In genomic region chr1:16064536-16065196, GRCh38 we compare ENCODE assay signal across 25 cellular contexts. TPM values are rescaled to one million over a fixed set of nuclear protein-coding genes. Genes with fewer than 3 reads are reported as not detected.
DNase-seq lines count a peak whose midpoint lies in the region; ATAC-seq, FAIRE-seq and TF ChIP-seq lines count a peak whose summit lies in the region.
"Had no signal": no experiment of that assay in that cellular context is flagged by ENCODE, and none has a peak within 500 bp of the region (broad histone marks: within the 10 kb centered on the region; RNA-seq: fewer than 3 reads in every experiment).

No MANE protein-coding gene starts in this region.

- peaks cover 19% of the 10 kb centered on the region for H3K27me3 Mint-ChIP-seq in activated CD4-positive, alpha-beta T cell treated with anti-CD3 and anti-CD28 coated beads, Interleukin-2, amount 10 ng/mL, durations not matched to agents 24 days and 14 days
- H3K27me3 Mint-ChIP-seq in effector memory CD8-positive, alpha-beta T cell, result peaks cover 11 to 48% of the 10 kb centered on the region in 2 donors

- intact Hi-C loops in activated CD4-positive, alpha-beta T cell treated with anti-CD3 and anti-CD28 coated beads, Interleukin-2, amount 10 ng/mL, durations not matched to agents 24 days and 14 days (cut with micrococcal nuclease), result no loop called here

- no peaks in the 10 kb centered on the region for H3K79me2 ChIP-seq in H1 (ENCODE audit: control insufficient read depth in 1 of 2, insufficient read depth in 2 of 2, low read length in 2 of 2)

- no peak overlapping the region for H4K91ac ChIP-seq in H1 (replicated peaks; ENCODE audit: insufficient read length, low read length)

- H3K4me3 ChIP-seq in HEK293 (ENCODE audit: low read depth, low read length), result no peak overlapping the region
- no peak overlapping the region for H3K4me3 ChIP-seq in H1 (ENCODE audit: extremely low read depth in 1 of 4, insufficient read depth in 2 of 4, low read depth in 3 of 4, low read length in 4 of 4)
- H3K4me3 ChIP-seq: heart right ventricle, left ventricle myocardium inferior, mucosa of descending colon, spleen had no signal

- no peak overlapping the region for H2BK20ac ChIP-seq in H1 (ENCODE audit: low read length)

- no peaks in the 10 kb centered on the region for H4K20me1 ChIP-seq in H1 (replicated peaks in 1 of 2; ENCODE audit: control insufficient read depth in 1 of 2, insufficient read depth in 2 of 2, low read length in 2 of 2)

- H3K4me1 Mint-ChIP-seq in activated CD4-positive, alpha-beta T cell treated with anti-CD3 and anti-CD28 coated beads, Interleukin-2, amount 10 ng/mL, durations not matched to agents 24 days and 14 days, result peaks cover 25% of the 10 kb centered on the region
- H3K4me1 Mint-ChIP-seq in stimulated activated effector memory CD8-positive, alpha-beta T cell treated with anti-CD3 and anti-CD28 coated beads, Interleukin-12 subunit alpha, Interleukin-12 subunit beta, amount 100 ng/mL, for 72 hours, result peaks cover 20% of the 10 kb centered on the region
- peaks cover 19 to 24% of the 10 kb centered on the region in 2 donors for H3K4me1 Mint-ChIP-seq in effector memory CD8-positive, alpha-beta T cell (ENCODE audit: low read depth in 2 of 2)

- H3K27ac ChIP-seq in HEK293 (ENCODE audit: extremely low read depth, low read depth, low read length), result no peak overlapping the region
- no peak overlapping the region for H3K27ac ChIP-seq in H1 (ENCODE audit: low read depth, low read length)
- H3K27ac ChIP-seq: heart right ventricle, left ventricle myocardium inferior, spleen had no signal

- no peak for DNase-seq in activated CD4-positive, alpha-beta T cell treated with anti-CD3 and anti-CD28 coated beads, Interleukin-2, amount 10 ng/mL, durations not matched to agents 24 days and 14 days
- no peak for DNase-seq in activated CD4-positive, alpha-beta T cell treated with anti-CD3 and anti-CD28 coated beads for 48 hours
- no peak for DNase-seq in H1 (ENCODE audit: low read depth in 1 of 2, low spot score in 2 of 2)
- no peak for DNase-seq in stimulated activated effector memory CD8-positive, alpha-beta T cell treated with anti-CD3 and anti-CD28 coated beads, Interleukin-12 subunit alpha, Interleukin-12 subunit beta, amount 100 ng/mL, for 72 hours (ENCODE audit: low spot score in 2 of 2)
- no peak for DNase-seq in effector memory CD8-positive, alpha-beta T cell
- no peak for DNase-seq in amniotic stem cell (lab: John Stamatoyannopoulos, UW)
- DNase-seq: activated T-cell treated with anti-CD3 and anti-CD28 coated beads, Interleukin-2, amount 50 U/mL, for 1 hour; cortex of kidney; heart right ventricle; KBM-7; left ventricle myocardium inferior; mucosa of descending colon; NCI-H1436 treated with DMSO at 0.1 percent for 48 hours; NCI-H2171; NCI-H524 treated with DMSO at 0.1 percent for 48 hours; spleen; stimulated activated CD4-positive, alpha-beta T cell treated with anti-CD3 and anti-CD28 coated beads, Interleukin-4, amount 100 ng/mL, for 4 hours had no signal

- no peak overlapping the region for H4K8ac ChIP-seq in H1 (ENCODE audit: extremely low read depth, insufficient read depth, low read length)

- H3K4me1 ChIP-seq in HEK293 (ENCODE audit: control insufficient read depth, insufficient read depth, low read length), result no peaks in the 10 kb centered on the region
- peaks cover 0 to 18% (median 13%) of the 10 kb centered on the region in 4 experiments; a peak in 6 of 7 replicates for H3K4me1 ChIP-seq in H1 (replicated peaks in 1 of 4; ENCODE audit: control insufficient read depth in 3 of 4, insufficient read depth in 4 of 4, low read length in 3 of 4)

- TF ChIP-seq POLR2A in H1 (IDR thresholded peaks at IDR 0.05; ENCODE audit: control extremely low read depth in 1 of 2, low read depth in 2 of 2, low read length in 2 of 2), result no peak

- H3K23ac ChIP-seq in H1 (ENCODE audit: insufficient read length), result no peak overlapping the region

- H2AFZ ChIP-seq in H1 (ENCODE audit: low read length), result no peak overlapping the region

- no peak overlapping the region for H4K5ac ChIP-seq in H1 (ENCODE audit: insufficient read length, low read depth, low read length)

- CTCF ChIA-PET in HEK293 (lab: Yijun Ruan, JAX), result interaction anchor here (0.7 to 1.4 kb wide), 3 partner anchors 9 to 55 kb away, joined by 3 to 8 read pairs (median 4); no protein-coding TSS in a partner anchor
- CTCF ChIA-PET in H1 (lab: Charles Lee; ENCODE audit: partially characterized antibody), result interaction anchor here (0.6 to 7.8 kb wide), 11 partner anchors 9 to 298 kb away, joined by 3 to 91 read pairs (median 4); no protein-coding TSS in a partner anchor

- H2BK12ac ChIP-seq in H1 (ENCODE audit: low read depth, low read length), result peak overlapping the region; percentile 51; the same call in 1 of the 2 replicates

- no peak overlapping the region for H2AK5ac ChIP-seq in H1 (ENCODE audit: low read depth, low read length)

- H3K36me3 ChIP-seq in HEK293 (ENCODE audit: control insufficient read depth in 2 of 2, insufficient read depth in 1 of 2, low read length in 2 of 2) (no peaks in the 10 kb centered on the region), H1 (ENCODE audit: control insufficient read depth in 2 of 4, insufficient read depth in 4 of 4, low read length in 3 of 4) (no peaks in the 10 kb centered on the region)
- H3K36me3 ChIP-seq: heart right ventricle, left ventricle myocardium inferior, spleen had no signal

- ATAC-seq in stimulated activated effector memory CD8-positive, alpha-beta T cell treated with anti-CD3 and anti-CD28 coated beads, Interleukin-12 subunit alpha, Interleukin-12 subunit beta, amount 100 ng/mL, for 72 hours, result no peak
- ATAC-seq in GM21576 (IDR thresholded peaks at IDR 0.05; ENCODE audit: unreplicated experiment), result no peak
- no peak for ATAC-seq in effector memory CD8-positive, alpha-beta T cell (replicated peaks)
- ATAC-seq: activated naive CD4-positive, alpha-beta T cell treated with anti-CD3 and anti-CD28 coated beads, Interleukin-2, amount 50 U/mL, for 72 hours; heart right ventricle; mucosa of descending colon had no signal

- H3K23me2 ChIP-seq in H1 (ENCODE audit: low read depth, low read length), result no peaks in the 10 kb centered on the region

- TF ChIP-seq CTCF in HEK293 (tag by site-specific recombination; IDR thresholded peaks at IDR 0.05) (0 out of 2 replicates have a peak, but pooled peaks have one; percentile 13), H1 (IDR thresholded peaks at IDR 0.05; ENCODE audit: control extremely low read depth in 1 of 3, insufficient read depth in 1 of 3, low read depth in 1 of 3, low read length in 3 of 3) (no peak)

- 83% methylated on average over 13 of the region's 13 CpGs; no CpG with 5 or more reads in 1 of the 2 experiments for WGBS in H1 (ENCODE audit: extremely low coverage in 1 of 2, insufficient coverage in 1 of 2, insufficient read length in 1 of 2, insufficient replicate concordance in 2 of 2, low coverage in 1 of 2, low lambda C conversion rate in 2 of 2, missing lambda C conversion rate in 1 of 2), 2 experiments

- no peak overlapping the region for H3K27ac Mint-ChIP-seq in activated CD4-positive, alpha-beta T cell treated with anti-CD3 and anti-CD28 coated beads, Interleukin-2, amount 10 ng/mL, durations not matched to agents 24 days and 14 days
- peak overlapping the region; percentile 68 for H3K27ac Mint-ChIP-seq in stimulated activated effector memory CD8-positive, alpha-beta T cell treated with anti-CD3 and anti-CD28 coated beads, Interleukin-12 subunit alpha, Interleukin-12 subunit beta, amount 100 ng/mL, for 72 hours
- peak overlapping the region in 1 of 2 donors; percentile 37 for H3K27ac Mint-ChIP-seq in effector memory CD8-positive, alpha-beta T cell

- H3K18ac ChIP-seq in H1 (ENCODE audit: extremely low read depth, low read length), result peak overlapping the region; percentile 38; the same call in 1 of the 2 replicates

- no peak overlapping the region for H2BK120ac ChIP-seq in H1 (replicated peaks; ENCODE audit: low read depth, low read length)

- H3K9ac ChIP-seq in H1 (replicated peaks in 1 of 4; ENCODE audit: extremely low read depth in 1 of 4, low read depth in 3 of 4, low read length in 3 of 4), result no peak overlapping the region

- H2BK15ac ChIP-seq in H1 (ENCODE audit: low read length), result peak overlapping the region; percentile 19; the same call in 1 of the 2 replicates

- no peak for TF ChIP-seq EP300 in H1 (IDR thresholded peaks at IDR 0.05; ENCODE audit: borderline replicate concordance in 1 of 2, low read depth in 2 of 2, low read length in 2 of 2)

- H3K9me3 ChIP-seq in HEK293 (ENCODE audit: control insufficient read depth, insufficient read depth, low read depth, low read length) (no peaks in the 10 kb centered on the region), H1 (ENCODE audit: insufficient read depth in 2 of 2, low read depth in 1 of 2, low read length in 1 of 2) (no peaks in the 10 kb centered on the region)
- H3K9me3 ChIP-seq: heart right ventricle, left ventricle myocardium inferior, mucosa of descending colon, spleen had no signal

- H3K27me3 ChIP-seq in H1 (replicated peaks in 1 of 4; ENCODE audit: control insufficient read depth in 3 of 4, extremely low read depth in 1 of 4, insufficient read depth in 3 of 4, low read length in 3 of 4), result peaks cover 0 to 4% (median 2%) of the 10 kb centered on the region in 4 experiments; a peak in 2 of 7 replicates
- H3K27me3 ChIP-seq: heart right ventricle, spleen had no signal

- no peak overlapping the region for H2BK5ac ChIP-seq in H1 (ENCODE audit: low read depth, low read length)

- no peak overlapping the region for H3K4me2 ChIP-seq in H1 (ENCODE audit: insufficient read depth in 1 of 2, low read depth in 2 of 2, low read length in 2 of 2)

- no peak overlapping the region for H3K14ac ChIP-seq in H1 (ENCODE audit: insufficient read length)

- peak overlapping the region; percentile 66 for H3K4me3 Mint-ChIP-seq in activated CD4-positive, alpha-beta T cell treated with anti-CD3 and anti-CD28 coated beads, Interleukin-2, amount 10 ng/mL, durations not matched to agents 24 days and 14 days
- no peak overlapping the region for H3K4me3 Mint-ChIP-seq in stimulated activated effector memory CD8-positive, alpha-beta T cell treated with anti-CD3 and anti-CD28 coated beads, Interleukin-12 subunit alpha, Interleukin-12 subunit beta, amount 100 ng/mL, for 72 hours
- H3K4me3 Mint-ChIP-seq in effector memory CD8-positive, alpha-beta T cell, result peak overlapping the region in 1 of 2 donors; percentile 51
- H3K4me3 Mint-ChIP-seq: brain had no signal

- no peaks in the 10 kb centered on the region for H3K9me3 Mint-ChIP-seq in activated CD4-positive, alpha-beta T cell treated with anti-CD3 and anti-CD28 coated beads, Interleukin-2, amount 10 ng/mL, durations not matched to agents 24 days and 14 days
- no peaks in the 10 kb centered on the region for H3K9me3 Mint-ChIP-seq in stimulated activated effector memory CD8-positive, alpha-beta T cell treated with anti-CD3 and anti-CD28 coated beads, Interleukin-12 subunit alpha, Interleukin-12 subunit beta, amount 100 ng/mL, for 72 hours
- no peaks in the 10 kb centered on the region for H3K9me3 Mint-ChIP-seq in effector memory CD8-positive, alpha-beta T cell
- H3K9me3 Mint-ChIP-seq: activated naive CD4-positive, alpha-beta T cell treated with anti-CD3 and anti-CD28 coated beads, Interleukin-2, amount 50 U/mL, for 72 hours; brain had no signal

- FAIRE-seq in H1 (lab: Jason Lieb, UNC), result no peak
- FAIRE-seq: A204.1, GM18507, TTC549 had no signal

- no peaks in the 10 kb centered on the region for H3K36me3 Mint-ChIP-seq in activated CD4-positive, alpha-beta T cell treated with anti-CD3 and anti-CD28 coated beads, Interleukin-2, amount 10 ng/mL, durations not matched to agents 24 days and 14 days (ENCODE audit: low read depth)
- H3K36me3 Mint-ChIP-seq in stimulated activated effector memory CD8-positive, alpha-beta T cell treated with anti-CD3 and anti-CD28 coated beads, Interleukin-12 subunit alpha, Interleukin-12 subunit beta, amount 100 ng/mL, for 72 hours, result no peaks in the 10 kb centered on the region
- H3K36me3 Mint-ChIP-seq in effector memory CD8-positive, alpha-beta T cell (ENCODE audit: insufficient read depth), result no peaks in the 10 kb centered on the region
- H3K36me3 Mint-ChIP-seq: activated naive CD4-positive, alpha-beta T cell treated with anti-CD3 and anti-CD28 coated beads, Interleukin-2, amount 50 U/mL, for 72 hours; brain had no signal

- no peak overlapping the region for H3K56ac ChIP-seq in H1 (replicated peaks; ENCODE audit: insufficient read length, low read depth, low read length)

- H3K4ac ChIP-seq in H1 (replicated peaks; ENCODE audit: insufficient read length, low read depth, low read length), result no peak overlapping the region

- POLR2A ChIA-PET in HEK293 (lab: Yijun Ruan, JAX), result no interaction called here
- POLR2A ChIA-PET in H1 (lab: Charles Lee; ENCODE audit: partially characterized antibody), result interaction anchor here (1.1 to 1.5 kb wide), 3 partner anchors 10 to 148 kb away, joined by 3 to 4 read pairs (median 3); partner anchors contain the start of gene ARHGEF19

- TF ChIP-seq RAD21 in H1 (IDR thresholded peaks at IDR 0.05 in 1 of 2, conservative IDR thresholded peaks at IDR 0.05 in 1 of 2; ENCODE audit: low read depth in 2 of 2, low read length in 2 of 2), result no peak

- no peaks in the 10 kb centered on the region for H3K79me1 ChIP-seq in H1 (ENCODE audit: low read depth, low read length)

RNA-seq across cellular contexts. Expression of gene FAM131C, which starts 8.8 kb away (rescaled TPM):
- 0.26 and 0.38 TPM in 2 replicates for total RNA-seq in activated CD4-positive, alpha-beta T cell treated with anti-CD3 and anti-CD28 coated beads, Interleukin-2, amount 10 ng/mL, durations not matched to agents 24 days and 14 days
- 0.25 and 0.78 TPM in 2 replicates for total RNA-seq in H1 (2021; fragmentation: NEBNext Ultra II Directional; extraction: Animal tissue kit (Norgen Biotek cat#: 25700))
- 0.73 and 1.6 TPM in 2 replicates for polyA plus RNA-seq in H1 (2011; rRNA removed)
- polyA plus RNA-seq in H1 (2011; cell fraction: cytosol; rRNA removed), result 0.54 TPM
- polyA plus RNA-seq in H1 (2011; cell fraction: nucleus; rRNA removed), result 1.4 TPM
- polyA plus RNA-seq in H1 (2012, experiment 1 of 2), result 0.33 to 1.4 TPM (median 1.1 TPM) in 4 replicates
- 0.76 TPM for polyA plus RNA-seq in H1 (2012, experiment 2 of 2)
- 0.85 TPM for polyA plus RNA-seq in H1 (2013, experiment 1 of 2)
- 0.92 TPM for polyA plus RNA-seq in H1 (2013, experiment 2 of 2)
- 0.22 and 0.46 TPM in 2 replicates for polyA minus RNA-seq in H1 (2011; rRNA and poly(A)+ RNA removed)
- 0.88 TPM for polyA minus RNA-seq in H1 (2011; cell fraction: cytosol; rRNA and poly(A)+ RNA removed)
- 1.2 TPM for polyA minus RNA-seq in H1 (2011; cell fraction: nucleus; rRNA and poly(A)+ RNA removed)
- total RNA-seq: urinary bladder had no signal

RNA-seq across cellular contexts. Expression of gene CLCNKB, which starts 21.1 kb away (rescaled TPM):
- total RNA-seq in activated CD4-positive, alpha-beta T cell treated with anti-CD3 and anti-CD28 coated beads, Interleukin-2, amount 10 ng/mL, durations not matched to agents 24 days and 14 days, result not detected in 2 replicates
- total RNA-seq in H1 (2021; fragmentation: NEBNext Ultra II Directional; extraction: Animal tissue kit (Norgen Biotek cat#: 25700)), result 1.2 and 1.4 TPM in 2 replicates
- polyA plus RNA-seq in H1 (2011; rRNA removed), result 3.5 and 5.7 TPM in 2 replicates
- polyA plus RNA-seq in H1 (2011; cell fraction: cytosol; rRNA removed), result 4.0 TPM
- 14.0 TPM for polyA plus RNA-seq in H1 (2011; cell fraction: nucleus; rRNA removed)
- 1.8 to 3.3 TPM (median 2.4 TPM) in 4 replicates for polyA plus RNA-seq in H1 (2012, experiment 1 of 2)
- polyA plus RNA-seq in H1 (2012, experiment 2 of 2), result 1.6 TPM
- polyA plus RNA-seq in H1 (2013, experiment 1 of 2), result 2.6 TPM
- polyA plus RNA-seq in H1 (2013, experiment 2 of 2), result 2.0 TPM
- polyA minus RNA-seq in H1 (2011; rRNA and poly(A)+ RNA removed), result 1.4 and 3.3 TPM in 2 replicates
- 1.8 TPM for polyA minus RNA-seq in H1 (2011; cell fraction: cytosol; rRNA and poly(A)+ RNA removed)
- polyA minus RNA-seq in H1 (2011; cell fraction: nucleus; rRNA and poly(A)+ RNA removed), result 2.1 TPM
- total RNA-seq: activated naive CD4-positive, alpha-beta T cell treated with anti-CD3 and anti-CD28 coated beads, Interleukin-2, amount 50 U/mL, for 72 hours had no signal

RNA-seq across cellular contexts. Expression of gene CLCNKA, which starts 42.8 kb away (rescaled TPM):
- not detected in 2 replicates for total RNA-seq in activated CD4-positive, alpha-beta T cell treated with anti-CD3 and anti-CD28 coated beads, Interleukin-2, amount 10 ng/mL, durations not matched to agents 24 days and 14 days
- 0.95 and 1.3 TPM in 2 replicates for total RNA-seq in H1 (2021; fragmentation: NEBNext Ultra II Directional; extraction: Animal tissue kit (Norgen Biotek cat#: 25700))
- polyA plus RNA-seq in H1 (2011; rRNA removed), result 2.0 and 3.9 TPM in 2 replicates
- polyA plus RNA-seq in H1 (2011; cell fraction: cytosol; rRNA removed), result 2.8 TPM
- polyA plus RNA-seq in H1 (2011; cell fraction: nucleus; rRNA removed), result 22.4 TPM
- 0.77 to 2.4 TPM (median 0.99 TPM) in 4 replicates for polyA plus RNA-seq in H1 (2012, experiment 1 of 2)
- 0.42 TPM for polyA plus RNA-seq in H1 (2012, experiment 2 of 2)
- polyA plus RNA-seq in H1 (2013, experiment 1 of 2), result 1.6 TPM
- 1.5 TPM for polyA plus RNA-seq in H1 (2013, experiment 2 of 2)
- polyA minus RNA-seq in H1 (2011; rRNA and poly(A)+ RNA removed), result 0.80 and 1.0 TPM in 2 replicates
- polyA minus RNA-seq in H1 (2011; cell fraction: cytosol; rRNA and poly(A)+ RNA removed), result not detected
- polyA minus RNA-seq in H1 (2011; cell fraction: nucleus; rRNA and poly(A)+ RNA removed), result 2.7 TPM
- total RNA-seq: urinary bladder had no signal

RNA-seq across cellular contexts. Expression of gene HSPB7, which starts 46.8 kb away (rescaled TPM):
- total RNA-seq in activated CD4-positive, alpha-beta T cell treated with anti-CD3 and anti-CD28 coated beads, Interleukin-2, amount 10 ng/mL, durations not matched to agents 24 days and 14 days, result not detected in 2 replicates
- not detected in 2 replicates for total RNA-seq in H1 (2021; fragmentation: NEBNext Ultra II Directional; extraction: Animal tissue kit (Norgen Biotek cat#: 25700))
- polyA plus RNA-seq in H1 (2011; rRNA removed), result 0.19 TPM in 1 of 2 replicates, not detected in the other
- 0.14 TPM for polyA plus RNA-seq in H1 (2011; cell fraction: cytosol; rRNA removed)
- polyA plus RNA-seq in H1 (2011; cell fraction: nucleus; rRNA removed), result 0.54 TPM
- 0.13 to 0.64 TPM (median 0.33 TPM) in 4 replicates for polyA plus RNA-seq in H1 (2012, experiment 1 of 2)
- polyA plus RNA-seq in H1 (2012, experiment 2 of 2), result not detected
- polyA plus RNA-seq in H1 (2013, experiment 1 of 2), result 0.04 TPM
- 0.02 TPM for polyA plus RNA-seq in H1 (2013, experiment 2 of 2)
- not detected in 2 replicates for polyA minus RNA-seq in H1 (2011; rRNA and poly(A)+ RNA removed)
- not detected for polyA minus RNA-seq in H1 (2011; cell fraction: cytosol; rRNA and poly(A)+ RNA removed)
- 0.20 TPM for polyA minus RNA-seq in H1 (2011; cell fraction: nucleus; rRNA and poly(A)+ RNA removed)
- total RNA-seq: activated naive CD4-positive, alpha-beta T cell treated with anti-CD3 and anti-CD28 coated beads, Interleukin-2, amount 50 U/mL, for 72 hours had no signal
